Comparison of ENCODE assay signal across 8 cellular contexts in genomic region chr5:93915142-93915553, GRCh38.
A peak's percentile ranks its signal among the peaks of the same experiment; 100 is the strongest.
DNase-seq lines count a peak whose midpoint lies in the region; ATAC-seq and TF ChIP-seq lines count a peak whose summit lies in the region.

No MANE protein-coding gene starts in this region.

- no peak for TF ChIP-seq CTCF in mucosa of descending colon (IDR thresholded peaks at IDR 0.05)

- no peaks in the 10 kb centered on the region for H3K36me3 ChIP-seq in mucosa of descending colon (ENCODE audit: low read depth)

- H3K4me1 ChIP-seq in mucosa of descending colon (ENCODE audit: low read depth): no peaks in the 10 kb centered on the region

- H3K4me3 ChIP-seq in mucosa of descending colon: no peak overlapping the region

- H3K9me3 ChIP-seq in mucosa of descending colon: no peaks in the 10 kb centered on the region

- DNase-seq in NCI-H1417 (lab: John Stamatoyannopoulos, UW): peak; percentile 3 to 53 (median 52)
- no peak for DNase-seq in NCI-H1417 treated with DMSO at 0.1 percent for 48 hours (lab: John Stamatoyannopoulos, UW)
- DNase-seq in NCI-H2227 treated with DMSO at 0.1 percent for 48 hours (lab: John Stamatoyannopoulos, UW): peak; percentile 82
- peak; percentile 23 for DNase-seq in central memory CD4-positive, alpha-beta T cell
- no peak for DNase-seq in mucosa of descending colon
- no peak for DNase-seq in NCI-H128 (lab: John Stamatoyannopoulos, UW; ENCODE audit: unreplicated experiment)
- DNase-seq in nucleus accumbens (lab: John Stamatoyannopoulos, UW): no peak

- intact Hi-C loops in mucosa of descending colon (cut with DNase I, micrococcal nuclease): no loop called here

- peak; percentile 61 for ATAC-seq in GM21717 (IDR thresholded peaks at IDR 0.05; ENCODE audit: unreplicated experiment)
- peak; percentile 30 for ATAC-seq in mucosa of descending colon

Comparison
In these comparisons a context has a peak if more than half of its experiments do, and no peak if none do; other contexts are left out.
1. DNase-seq: peak in NCI-H1417 (3 of 3), NCI-H2227 treated with DMSO at 0.1 percent for 48 hours (single experiment) and central memory CD4-positive, alpha-beta T cell (single experiment); none in NCI-H1417 treated with DMSO at 0.1 percent for 48 hours (single experiment), mucosa of descending colon (0 of 3), NCI-H128 (single experiment) and nucleus accumbens (0 of 56).